In genomic region chr22:45903355-45904149, GRCh38 we compare ENCODE assay signal across 11 cellular contexts.
DNase-seq lines count a peak whose midpoint lies in the region; ATAC-seq and TF ChIP-seq lines count a peak whose summit lies in the region.
"Had no signal": no experiment of that assay in that cellular context is flagged by ENCODE, and none has a peak within 500 bp of the region (broad histone marks: within the 10 kb centered on the region; RNA-seq: fewer than 3 reads in every experiment).

No MANE protein-coding gene starts in this region.

- H3K36me3 Mint-ChIP-seq in activated CD4-positive, alpha-beta T cell treated with anti-CD3 and anti-CD28 coated beads for 36 hours (ENCODE audit: low read depth) = no peaks in the 10 kb centered on the region

- peaks cover 23% of the 10 kb centered on the region for H3K4me1 ChIP-seq in PC-9 (replicated peaks; ENCODE audit: insufficient read depth)
- peaks cover 24 to 34% of the 10 kb centered on the region in 2 donors for H3K4me1 ChIP-seq in neuronal stem cell (ENCODE audit: control insufficient read depth in 2 of 2, insufficient read depth in 1 of 2, low read depth in 1 of 2, low read length in 2 of 2)

- no CpG with 5 or more reads among the region's 29 CpGs for WGBS in neuronal stem cell (ENCODE audit: extremely low coverage in 2 of 2, insufficient read length in 2 of 2, insufficient replicate concordance in 1 of 2), 2 donors

- in situ Hi-C loops in Caki2 (cut with HindIII; ENCODE audit: low pct_unique_long_range_greater_than_20kb, low sequenced_read_pairs) = no loop called here

- intact Hi-C loops in PC-9 (cut with micrococcal nuclease; ENCODE audit: unreplicated experiment) = no loop called here
- intact Hi-C loops in activated CD4-positive, alpha-beta T cell treated with anti-CD3 and anti-CD28 coated beads for 36 hours (cut with DNase I, micrococcal nuclease) = no loop called here

- H2AFZ ChIP-seq in PC-9 = peak overlapping the region; percentile 65; the same call in 1 of the 2 replicates
- H2AFZ ChIP-seq in neuronal stem cell (ENCODE audit: low read length) = peak overlapping the region; percentile 78

- TF ChIP-seq CTCF in PC-9 (conservative IDR thresholded peaks at IDR 0.05) = no peak
- TF ChIP-seq CTCF in epithelial cell of proximal tubule (conservative IDR thresholded peaks at IDR 0.05; ENCODE audit: low read depth, low read length) = no peak

- no peak overlapping the region for H3K4me3 Mint-ChIP-seq in activated CD4-positive, alpha-beta T cell treated with anti-CD3 and anti-CD28 coated beads for 36 hours

- H3K9me3 ChIP-seq in PC-9 (ENCODE audit: insufficient read depth, low read depth) = no peaks in the 10 kb centered on the region
- H3K9me3 ChIP-seq in neuronal stem cell (replicated peaks in 1 of 2; ENCODE audit: control insufficient read depth in 2 of 2, insufficient read depth in 1 of 2, low read depth in 1 of 2, low read length in 2 of 2) = no peaks in the 10 kb centered on the region

- no peaks in the 10 kb centered on the region for H3K79me2 ChIP-seq in PC-9 (ENCODE audit: low read depth)

- peak overlapping the region; percentile 27 for H3K23ac ChIP-seq in neuronal stem cell (ENCODE audit: low read depth, low read length, poor library complexity)

- H3K14ac ChIP-seq in neuronal stem cell (ENCODE audit: low read length) = no peak overlapping the region

- peaks cover 21% of the 10 kb centered on the region; the same call in 1 of the 2 replicates for H3F3A ChIP-seq in PC-9 (ENCODE audit: insufficient read depth, low read depth)

- H3K27me3 ChIP-seq in PC-9 (ENCODE audit: insufficient read depth, low read depth) (no peaks in the 10 kb centered on the region), neuronal stem cell (ENCODE audit: control insufficient read depth in 3 of 3, insufficient read depth in 3 of 3, low read depth in 1 of 3, low read length in 3 of 3) (peaks cover 0 to 31% (median 0%) of the 10 kb centered on the region in 3 experiments)

- H3K4me3 ChIP-seq in PC-9 (peak overlapping the region; percentile 37; the same call in 1 of the 2 replicates), epithelial cell of proximal tubule (ENCODE audit: low read depth, low read length) (peak overlapping the region; percentile 19), neuronal stem cell (ENCODE audit: low read length in 2 of 2) (no peak overlapping the region)

- no peak overlapping the region for H4K8ac ChIP-seq in neuronal stem cell (ENCODE audit: low read depth, low read length)

- H3K4me2 ChIP-seq in PC-9 = peak overlapping the region; percentile 65
- no peak overlapping the region for H3K4me2 ChIP-seq in neuronal stem cell (ENCODE audit: insufficient read depth, low read length, poor library complexity, severe bottlenecking)

- DNase-seq in Caki2 (ENCODE audit: low read depth) (peak; percentile 76), PC-9 (peak; percentile 72 to 87), epithelial cell of proximal tubule (ENCODE audit: low read depth) (no peak), neuronal stem cell (ENCODE audit: low spot score) (no peak), NCI-H1694 (lab: John Stamatoyannopoulos, UW) (no peak), DMS79 (lab: John Stamatoyannopoulos, UW) (no peak)
- no peak for DNase-seq in activated CD4-positive, alpha-beta T cell treated with anti-CD3 and anti-CD28 coated beads for 36 hours
- DNase-seq: NCI-H1417, retina, SIG-M5 had no signal

- POLR2A ChIA-PET in PC-9 (lab: Charles Lee; ENCODE audit: unreplicated experiment) = interaction anchor here (0.5 to 0.7 kb wide), 8 partner anchors 8 to 443 kb away, joined by 3 to 6 read pairs (median 4); partner anchors contain the start of gene WNT7B
- POLR2A ChIA-PET in activated CD4-positive, alpha-beta T cell treated with anti-CD3 and anti-CD28 coated beads for 36 hours (lab: Charles Lee) = no interaction called here

- H3K27ac Mint-ChIP-seq in activated CD4-positive, alpha-beta T cell treated with anti-CD3 and anti-CD28 coated beads for 36 hours = no peak overlapping the region

- H3K4ac ChIP-seq in neuronal stem cell (ENCODE audit: low read length) = no peak overlapping the region

- no peak overlapping the region for H2BK120ac ChIP-seq in neuronal stem cell (ENCODE audit: low read depth, low read length)

- H3K27me3 Mint-ChIP-seq in activated CD4-positive, alpha-beta T cell treated with anti-CD3 and anti-CD28 coated beads for 36 hours = peaks cover 16% of the 10 kb centered on the region

- H2BK15ac ChIP-seq in neuronal stem cell (ENCODE audit: low read length) = peak overlapping the region; percentile 60

- peak overlapping the region; percentile 99 for H2AK5ac ChIP-seq in neuronal stem cell (ENCODE audit: low read depth, low read length)

- H3K27ac ChIP-seq in PC-9 = no peak overlapping the region
- H3K27ac ChIP-seq in neuronal stem cell (replicated peaks; ENCODE audit: low read length) = no peak overlapping the region

- no TSS peak for BruUV-seq in PC-9 (replicated peaks; lab: Mats Ljungman, UMichigan)

- no peaks in the 10 kb centered on the region for H3K4me1 Mint-ChIP-seq in activated CD4-positive, alpha-beta T cell treated with anti-CD3 and anti-CD28 coated beads for 36 hours

- no peak for ATAC-seq in activated CD4-positive, alpha-beta T cell treated with anti-CD3 and anti-CD28 coated beads for 36 hours
- ATAC-seq in GM19395 (IDR thresholded peaks at IDR 0.05; ENCODE audit: unreplicated experiment) = no peak

- H3K79me1 ChIP-seq in neuronal stem cell (ENCODE audit: low read depth, low read length) = no peaks in the 10 kb centered on the region

- CTCF ChIA-PET in PC-9 (lab: Charles Lee) = interaction anchor here (0.6 kb wide), 2 partner anchors 39 to 141 kb away, joined by 6 to 10 read pairs; no protein-coding TSS in a partner anchor
- CTCF ChIA-PET in activated CD4-positive, alpha-beta T cell treated with anti-CD3 and anti-CD28 coated beads for 36 hours (lab: Charles Lee) = interaction anchor here (0.6 to 1.2 kb wide), 3 partner anchors 40 to 534 kb away, joined by 3 read pairs; no protein-coding TSS in a partner anchor

- no peaks in the 10 kb centered on the region for H4K20me1 ChIP-seq in PC-9 (ENCODE audit: insufficient read depth)

- peak overlapping the region; percentile 95 for H2BK12ac ChIP-seq in neuronal stem cell (ENCODE audit: low read length)

- peak overlapping the region; percentile 97 for H3K18ac ChIP-seq in neuronal stem cell (ENCODE audit: low read length)

- H2BK5ac ChIP-seq in neuronal stem cell (ENCODE audit: low read length) = peak overlapping the region; percentile 77

- peak overlapping the region; percentile 26 for H3K9ac ChIP-seq in neuronal stem cell (ENCODE audit: low read depth, low read length, poor library complexity)

- no peaks in the 10 kb centered on the region for H3K9me3 Mint-ChIP-seq in activated CD4-positive, alpha-beta T cell treated with anti-CD3 and anti-CD28 coated beads for 36 hours (ENCODE audit: low read depth)

- H3K36me3 ChIP-seq in PC-9 (ENCODE audit: low read depth) (no peaks in the 10 kb centered on the region), neuronal stem cell (replicated peaks in 1 of 2; ENCODE audit: control insufficient read depth in 2 of 2, insufficient read depth in 2 of 2, low read length in 2 of 2) (no peaks in the 10 kb centered on the region)

- H3K9me2 ChIP-seq in PC-9 (ENCODE audit: insufficient read depth) = no peaks in the 10 kb centered on the region

- peak overlapping the region; percentile 22 for H4K91ac ChIP-seq in neuronal stem cell (ENCODE audit: low read depth, low read length, poor library complexity)

Comparison
In these comparisons a context has a peak if more than half of its experiments do, and no peak if none do; other contexts are left out.
1. DNase-seq: peak in Caki2 (single experiment) and PC-9 (2 of 2); none in epithelial cell of proximal tubule (single experiment), neuronal stem cell (single experiment), NCI-H1694 (single experiment), DMS79 (single experiment) and activated CD4-positive, alpha-beta T cell treated with anti-CD3 and anti-CD28 coated beads for 36 hours (single experiment).
2. H3K4me3 ChIP-seq: peak in PC-9 (single experiment) and epithelial cell of proximal tubule (single experiment); none in neuronal stem cell (0 of 2).